23 cellular contexts compared by ENCODE assay signal in genomic region chr10:110490640-110491039, GRCh38.
"Had no signal": no experiment of that assay in that cellular context is flagged by ENCODE, and none has a peak within 500 bp of the region (broad histone marks: within the 10 kb centered on the region; RNA-seq: fewer than 3 reads in every experiment).

No MANE protein-coding gene starts in this region.

- H3K4me1 ChIP-seq: thyroid gland, uterus had no signal

- H3K27ac ChIP-seq: esophagus squamous epithelium, gastroesophageal sphincter, neural progenitor cell, ovary, right atrium auricular region, suprapubic skin, thyroid gland, upper lobe of left lung had no signal

- H3K4me3 ChIP-seq: esophagus squamous epithelium, gastroesophageal sphincter, neural progenitor cell, ovary, right atrium auricular region, smooth muscle cell, suprapubic skin, thyroid gland, upper lobe of left lung, uterus had no signal

- H3K36me3 ChIP-seq: esophagus squamous epithelium, gastroesophageal sphincter, neural progenitor cell, ovary, right atrium auricular region, suprapubic skin, thyroid gland, upper lobe of left lung, uterus had no signal

- H2AFZ ChIP-seq: neural progenitor cell had no signal

- H3K36me3 Mint-ChIP-seq: mesothelial cell of epicardium, neural progenitor cell had no signal

- H3K9ac ChIP-seq: neural progenitor cell had no signal

- H3K9me3 ChIP-seq: esophagus squamous epithelium, gastroesophageal sphincter, ovary, right atrium auricular region, suprapubic skin, thyroid gland, upper lobe of left lung, uterus had no signal

- H3K4me2 ChIP-seq: neural progenitor cell, smooth muscle cell had no signal

- ATAC-seq: effector memory CD8-positive, alpha-beta T cell; gastroesophageal sphincter; left lobe of liver; natural killer cell treated with Interleukin-12 subunit alpha and Interleukin-12 subunit beta and Interleukin-15 and Interleukin-18, amount 100 ng/mL, for 72 hours; stimulated activated effector memory CD8-positive, alpha-beta T cell treated with anti-CD3 and anti-CD28 coated beads, Interleukin-12 subunit alpha, Interleukin-12 subunit beta, amount 100 ng/mL, for 72 hours; stimulated activated naive CD8-positive, alpha-beta T cell treated with anti-CD3 and anti-CD28 coated beads, Interleukin-15, Interleukin-2, amounts not matched to agents 100 U/mL and 50 U/mL, for 24 hours had no signal

- H3K27me3 ChIP-seq: esophagus squamous epithelium, ovary, right atrium auricular region, thyroid gland, upper lobe of left lung, uterus had no signal

- DNase-seq: effector memory CD8-positive, alpha-beta T cell; esophagus squamous epithelium; glutamatergic neuron; islet precursor cell; mammary epithelial cell; nucleus accumbens; ovary; stimulated activated CD4-positive, alpha-beta T cell treated with anti-CD3 and anti-CD28 coated beads, Interleukin-2, amount 100 ng/mL, for 48 hours; stimulated activated CD8-positive, alpha-beta memory T cell treated with anti-CD3 and anti-CD28 coated beads, Interleukin-4, amount 100 ng/mL, for 48 hours; stimulated activated naive CD8-positive, alpha-beta T cell treated with anti-CD3 and anti-CD28 coated beads, Interleukin-15, Interleukin-2, amounts not matched to agents 100 U/mL and 50 U/mL, for 24 hours; thyroid gland; upper lobe of left lung; uterus had no signal

- H3K9me3 Mint-ChIP-seq: dendritic cell treated with granulocyte-macrophage colony-stimulating factor and Interleukin-4, amounts not matched to agents 40 ng/mL and 50 ng/mL, for 4 days; effector memory CD8-positive, alpha-beta T cell; mesothelial cell of epicardium; natural killer cell treated with Interleukin-12 subunit alpha and Interleukin-12 subunit beta and Interleukin-15 and Interleukin-18, amount 100 ng/mL, for 72 hours; neural progenitor cell; stimulated activated effector memory CD8-positive, alpha-beta T cell treated with anti-CD3 and anti-CD28 coated beads, Interleukin-12 subunit alpha, Interleukin-12 subunit beta, amount 100 ng/mL, for 72 hours had no signal

- H3K4me3 Mint-ChIP-seq: dendritic cell treated with granulocyte-macrophage colony-stimulating factor and Interleukin-4, amounts not matched to agents 40 ng/mL and 50 ng/mL, for 4 days; effector memory CD8-positive, alpha-beta T cell; mesothelial cell of epicardium; natural killer cell treated with Interleukin-12 subunit alpha and Interleukin-12 subunit beta and Interleukin-15 and Interleukin-18, amount 100 ng/mL, for 72 hours; neural progenitor cell; stimulated activated effector memory CD8-positive, alpha-beta T cell treated with anti-CD3 and anti-CD28 coated beads, Interleukin-12 subunit alpha, Interleukin-12 subunit beta, amount 100 ng/mL, for 72 hours had no signal

- H3K27ac Mint-ChIP-seq: dendritic cell treated with granulocyte-macrophage colony-stimulating factor and Interleukin-4, amounts not matched to agents 40 ng/mL and 50 ng/mL, for 4 days; effector memory CD8-positive, alpha-beta T cell; mesothelial cell of epicardium; neural progenitor cell; stimulated activated effector memory CD8-positive, alpha-beta T cell treated with anti-CD3 and anti-CD28 coated beads, Interleukin-12 subunit alpha, Interleukin-12 subunit beta, amount 100 ng/mL, for 72 hours had no signal
